8 cellular contexts compared by ENCODE assay signal in genomic region chr1:22142315-22143064, GRCh38. TPM values are rescaled to one million over a fixed set of nuclear protein-coding genes. Genes with fewer than 3 reads are reported as not detected.
A peak's percentile ranks its signal among the peaks of the same experiment; 100 is the strongest.
DNase-seq lines count a peak whose midpoint lies in the region; TF ChIP-seq lines count a peak whose summit lies in the region.

No MANE protein-coding gene starts in this region.

- no peaks in the 10 kb centered on the region for H3K79me2 ChIP-seq in parathyroid adenoma

- no peaks in the 10 kb centered on the region for H3K36me3 ChIP-seq in parathyroid adenoma (ENCODE audit: control insufficient read depth, insufficient read depth, low read length)

- no peak overlapping the region for H3K4me3 Mint-ChIP-seq in glutamatergic neuron (ENCODE audit: unreplicated experiment)

- no peak overlapping the region for H3K27ac Mint-ChIP-seq in glutamatergic neuron (ENCODE audit: unreplicated experiment)

- no peaks in the 10 kb centered on the region for H3K27me3 ChIP-seq in parathyroid adenoma (ENCODE audit: control insufficient read depth, insufficient read depth, low read length)

- no peaks in the 10 kb centered on the region for H3K9me3 ChIP-seq in parathyroid adenoma (ENCODE audit: control insufficient read depth, low read length)

- peak overlapping the region; percentile 62 for H2AFZ ChIP-seq in parathyroid adenoma

- peaks cover 27% of the 10 kb centered on the region for H3K27me3 Mint-ChIP-seq in glutamatergic neuron (ENCODE audit: unreplicated experiment)

- H3K9ac ChIP-seq in parathyroid adenoma, result no peak overlapping the region

- H3K4me1 Mint-ChIP-seq in glutamatergic neuron (ENCODE audit: low read depth, unreplicated experiment), result peaks cover 6% of the 10 kb centered on the region

- H3K4me3 ChIP-seq in parathyroid adenoma (ENCODE audit: low read depth, low read length), result peak overlapping the region; percentile 33

- no peaks in the 10 kb centered on the region for H3K36me3 Mint-ChIP-seq in glutamatergic neuron (ENCODE audit: unreplicated experiment)

- H3K9me3 Mint-ChIP-seq in glutamatergic neuron (ENCODE audit: unreplicated experiment), result peaks cover 9% of the 10 kb centered on the region

- H3K4me1 ChIP-seq in parathyroid adenoma, result no peaks in the 10 kb centered on the region

- TF ChIP-seq CTCF in 22Rv1 (IDR thresholded peaks at IDR 0.05), result peak; percentile 26; the same call in 1 of the 2 replicates
- no peak; the same call in 1 of the 2 replicates for TF ChIP-seq CTCF in VCaP (conservative IDR thresholded peaks at IDR 0.05)
- TF ChIP-seq CTCF in glutamatergic neuron (IDR thresholded peaks at IDR 0.05; ENCODE audit: partially characterized antibody, unreplicated experiment), result no peak
- no peak for TF ChIP-seq CTCF in parathyroid adenoma (IDR thresholded peaks at IDR 0.05)

- peak overlapping the region; percentile 84 for H3K4me2 ChIP-seq in parathyroid adenoma (ENCODE audit: low read length)

- DNase-seq in GM19238 (ENCODE audit: insufficient read length, low spot score), result peak; percentile 47
- DNase-seq in glutamatergic neuron, result peak; percentile 46
- no peak for DNase-seq in GOT3 (lab: John Stamatoyannopoulos, UW)
- DNase-seq in inferior parietal cortex (ENCODE audit: extremely low spot score), result no peak
- DNase-seq in AML-193 (lab: John Stamatoyannopoulos, UW), result no peak

- H3K27ac ChIP-seq in 22Rv1 (peak overlapping the region; percentile 48), VCaP (peak overlapping the region; percentile 73), parathyroid adenoma (no peak overlapping the region)

RNA-seq across cellular contexts. Expression of gene WNT4, which starts 0.4 kb away (rescaled TPM):
- not detected for total RNA-seq in glutamatergic neuron (ENCODE audit: unreplicated experiment)

Comparison
In these comparisons a context has a peak if more than half of its experiments do, and no peak if none do; other contexts are left out.
1. DNase-seq: peak in GM19238 (single experiment) and glutamatergic neuron (single experiment); none in GOT3 (single experiment), inferior parietal cortex (single experiment) and AML-193 (0 of 2).